13 cellular contexts compared by ENCODE assay signal in the genomic region with DNA sequence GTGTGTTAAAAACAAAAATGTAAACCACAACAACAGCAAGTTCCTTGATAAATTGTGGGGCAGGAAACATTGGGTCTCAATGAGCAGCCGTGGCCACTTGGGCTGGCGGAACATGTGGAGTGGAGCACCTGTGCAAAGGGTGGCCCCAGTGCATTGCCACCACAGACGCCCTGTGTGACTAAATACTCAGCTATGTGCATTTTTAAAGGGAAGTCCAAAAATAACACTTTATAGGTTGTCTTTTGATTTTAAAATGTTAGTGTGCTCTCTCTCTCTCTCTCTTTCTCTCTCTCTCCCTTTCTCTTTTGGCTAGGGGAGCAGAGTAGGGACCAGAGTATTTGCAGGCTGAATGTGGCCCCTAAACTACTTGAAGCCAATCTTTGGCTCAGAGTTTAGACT.
DNase-seq lines count a peak whose midpoint lies in the region; ATAC-seq and TF ChIP-seq lines count a peak whose summit lies in the region.
"Had no signal": no experiment of that assay in that cellular context is flagged by ENCODE, and none has a peak within 500 bp of the region (broad histone marks: within the 10 kb centered on the region; RNA-seq: fewer than 3 reads in every experiment).

No MANE protein-coding gene starts in this region.

- H3K27me3 Mint-ChIP-seq in memory B cell = no peaks in the 10 kb centered on the region
- H3K27me3 Mint-ChIP-seq in activated T-helper 17 cell treated with anti-CD3 and anti-CD28 coated beads, Interleukin-2, amount 50 U/mL, for 72 hours = no peaks in the 10 kb centered on the region

- H3K9me3 Mint-ChIP-seq in memory B cell = peaks cover 5% of the 10 kb centered on the region
- H3K9me3 Mint-ChIP-seq in activated T-helper 17 cell treated with anti-CD3 and anti-CD28 coated beads, Interleukin-2, amount 50 U/mL, for 72 hours = no peaks in the 10 kb centered on the region

- peak; percentile 37 for ATAC-seq in HG02642 (IDR thresholded peaks at IDR 0.05; ENCODE audit: poor library complexity, unreplicated experiment)
- peak; percentile 36 for ATAC-seq in memory B cell (ENCODE audit: low read depth)
- ATAC-seq in activated T-helper 17 cell treated with anti-CD3 and anti-CD28 coated beads, Interleukin-2, amount 50 U/mL, for 72 hours (replicated peaks) = no peak
- no peak for ATAC-seq in aorta (ENCODE audit: low FRiP score)

- H3K4me3 Mint-ChIP-seq in memory B cell = peak overlapping the region; percentile 28
- no peak overlapping the region for H3K4me3 Mint-ChIP-seq in activated T-helper 17 cell treated with anti-CD3 and anti-CD28 coated beads, Interleukin-2, amount 50 U/mL, for 72 hours

- H3K27ac ChIP-seq in aorta (ENCODE audit: low read depth in 1 of 2, low read length in 2 of 2) = no peak overlapping the region
- H3K27ac ChIP-seq: ovary, VCaP had no signal

- DNase-seq in ELR (ENCODE audit: low read depth) (peak; percentile 33), RPMI8226 (peak; percentile 24), memory B cell (ENCODE audit: low spot score in 2 of 2) (no peak), GM13976 (ENCODE audit: low spot score) (no peak), aorta (no peak), DMS79 (lab: John Stamatoyannopoulos, UW) (no peak)
- DNase-seq: DMS153; NCI-H1694 treated with DMSO at 0.1 percent for 48 hours; ovary; stimulated activated CD4-positive, alpha-beta T cell treated with anti-CD3 and anti-CD28 coated beads, Interleukin-2, amount 100 ng/mL, for 48 hours had no signal

- H3K36me3 Mint-ChIP-seq in memory B cell = peaks cover 3% of the 10 kb centered on the region
- H3K36me3 Mint-ChIP-seq in activated T-helper 17 cell treated with anti-CD3 and anti-CD28 coated beads, Interleukin-2, amount 50 U/mL, for 72 hours (ENCODE audit: low read depth) = no peaks in the 10 kb centered on the region

- intact Hi-C loops in aorta (cut with DNase I) = no loop called here

- no peak for TF ChIP-seq CTCF in GM13976 (IDR thresholded peaks at IDR 0.05; ENCODE audit: borderline replicate concordance, control extremely low read depth, extremely low read depth, insufficient read depth, missing control alignments)

- in situ Hi-C loops in GM13976 (cut with MboI; ENCODE audit: low sequenced_read_pairs, unreplicated experiment) = no loop called here

- H3K9me3 ChIP-seq in aorta (ENCODE audit: control insufficient read depth, low read length) = no peaks in the 10 kb centered on the region
- H3K9me3 ChIP-seq: ovary had no signal

- no peak overlapping the region for H3K4me3 ChIP-seq in aorta (ENCODE audit: low read length in 2 of 2)
- H3K4me3 ChIP-seq: ovary had no signal

- H3K27me3 ChIP-seq in aorta (ENCODE audit: control insufficient read depth in 1 of 2, insufficient read depth in 2 of 2, low read length in 1 of 2) = no peaks in the 10 kb centered on the region
- H3K27me3 ChIP-seq: ovary had no signal

- peaks cover 35% of the 10 kb centered on the region for H3K4me1 Mint-ChIP-seq in memory B cell
- peaks cover 8% of the 10 kb centered on the region for H3K4me1 Mint-ChIP-seq in activated T-helper 17 cell treated with anti-CD3 and anti-CD28 coated beads, Interleukin-2, amount 50 U/mL, for 72 hours

- H3K36me3 ChIP-seq in aorta (ENCODE audit: control insufficient read depth in 1 of 2, insufficient read depth in 2 of 2, low read length in 1 of 2) = no peaks in the 10 kb centered on the region
- H3K36me3 ChIP-seq: ovary had no signal

- H3K27ac Mint-ChIP-seq in memory B cell = peak overlapping the region; percentile 48
- H3K27ac Mint-ChIP-seq in activated T-helper 17 cell treated with anti-CD3 and anti-CD28 coated beads, Interleukin-2, amount 50 U/mL, for 72 hours = no peak overlapping the region

- 61% methylated on average over 3 of the region's 3 CpGs for WGBS in aorta, 2 donors

- no peaks in the 10 kb centered on the region for H3K4me1 ChIP-seq in aorta (ENCODE audit: control insufficient read depth in 1 of 2, insufficient read depth in 2 of 2, low read length in 2 of 2)

Comparison
In these comparisons a context has a peak if more than half of its experiments do, and no peak if none do; other contexts are left out.
1. DNase-seq: peak in ELR (single experiment) and RPMI8226 (single experiment); none in memory B cell (0 of 2), GM13976 (single experiment), aorta (0 of 2) and DMS79 (single experiment).
2. ATAC-seq: peak in HG02642 (single experiment) and memory B cell (single experiment); none in activated T-helper 17 cell treated with anti-CD3 and anti-CD28 coated beads, Interleukin-2, amount 50 U/mL, for 72 hours (single experiment) and aorta (single experiment).